Comparison of ENCODE assay signal across 12 cellular contexts in the genomic region with DNA sequence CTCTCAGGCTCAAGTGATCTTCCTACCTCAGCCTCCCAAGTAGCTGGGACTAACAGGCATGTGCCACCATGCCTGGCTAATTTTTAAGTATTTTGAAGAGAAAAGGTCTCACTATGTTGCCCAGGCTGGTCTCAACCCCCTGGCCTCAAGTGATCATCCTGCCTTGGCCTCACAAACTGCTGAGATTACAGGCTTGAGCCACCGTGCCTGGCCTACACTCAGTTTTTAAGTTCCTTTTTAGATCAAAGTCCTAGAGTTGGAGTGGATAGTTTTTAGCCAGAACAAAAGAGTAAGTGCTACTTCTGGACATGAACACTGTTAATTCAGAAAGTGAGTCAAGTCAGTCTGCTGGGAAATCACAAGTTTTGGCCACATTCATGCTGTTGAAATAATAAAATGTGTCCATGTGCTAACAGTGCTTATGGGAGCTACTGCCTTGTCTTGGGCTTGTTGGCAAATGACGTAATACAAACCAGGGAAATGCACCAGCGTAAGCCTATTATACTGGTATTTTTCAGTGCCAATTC.
DNase-seq lines count a peak whose midpoint lies in the region; ATAC-seq and TF ChIP-seq lines count a peak whose summit lies in the region.
"Had no signal": no experiment of that assay in that cellular context is flagged by ENCODE, and none has a peak within 500 bp of the region (broad histone marks: within the 10 kb centered on the region; RNA-seq: fewer than 3 reads in every experiment).

No MANE protein-coding gene starts in this region.

- TF ChIP-seq EP300 in sigmoid colon (IDR thresholded peaks at IDR 0.05): peak in 2 of 4 donors; percentile 5 to 22

- POLR2A ChIA-PET in naive thymus-derived CD8-positive, alpha-beta T cell (lab: Charles Lee): interaction anchor here (0.6 to 1.1 kb wide), 3 partner anchors 11 to 512 kb away, joined by 3 to 4 read pairs (median 3); no protein-coding TSS in a partner anchor

- no peak overlapping the region for H3K4me3 ChIP-seq in adrenal gland
- no peak overlapping the region for H3K4me3 ChIP-seq in sigmoid colon

- H3K4me1 ChIP-seq in adrenal gland (replicated peaks in 1 of 2): peaks cover 43 to 59% of the 10 kb centered on the region in 2 donors
- peaks cover 0 to 84% (median 79%) of the 10 kb centered on the region in 4 donors for H3K4me1 ChIP-seq in sigmoid colon

- H3K27ac ChIP-seq in adrenal gland (peak overlapping the region; percentile 28 to 82 (median 57)), sigmoid colon (peak overlapping the region; percentile 94 to 99 (median 97))

- intact Hi-C loops in adrenal gland (cut with DNase I): no loop called here
- intact Hi-C loops in sigmoid colon (cut with DNase I): no loop called here

- H3K36me3 Mint-ChIP-seq in naive thymus-derived CD8-positive, alpha-beta T cell: peaks cover 0 to 2% (median 2%) of the 10 kb centered on the region in 3 donors
- H3K36me3 Mint-ChIP-seq: activated naive CD8-positive, alpha-beta T cell treated with anti-CD3 and anti-CD28 coated beads, Interleukin-2, amount 10 ng/mL, durations not matched to agents 7 days and 5 days; IgD-negative memory B cell; naive B cell had no signal

- WGBS in adrenal gland, 4 donors: 47 to 53% (median 52%) methylated on average over 3 of the region's 3 CpGs
- 61 to 69% methylated on average over 3 of the region's 3 CpGs for WGBS in sigmoid colon, 2 donors

- TF ChIP-seq POLR2A in adrenal gland (IDR thresholded peaks at IDR 0.05) (peak in 1 of 2 donors; percentile 10), sigmoid colon (IDR thresholded peaks at IDR 0.05) (no peak)

- H3K9me3 ChIP-seq in adrenal gland (replicated peaks in 1 of 3) (no peaks in the 10 kb centered on the region), sigmoid colon (no peaks in the 10 kb centered on the region)

- H3K27ac Mint-ChIP-seq in naive thymus-derived CD8-positive, alpha-beta T cell: no peak overlapping the region
- H3K27ac Mint-ChIP-seq: activated naive CD8-positive, alpha-beta T cell treated with anti-CD3 and anti-CD28 coated beads, Interleukin-2, amount 10 ng/mL, durations not matched to agents 7 days and 5 days; IgD-negative memory B cell; T-cell had no signal

- H3K4me1 Mint-ChIP-seq in naive thymus-derived CD8-positive, alpha-beta T cell: peaks cover 0 to 9% (median 6%) of the 10 kb centered on the region in 4 donors

- H3K27me3 Mint-ChIP-seq in naive thymus-derived CD8-positive, alpha-beta T cell: peaks cover 0 to 8% (median 2%) of the 10 kb centered on the region in 5 donors
- H3K27me3 Mint-ChIP-seq: activated naive CD8-positive, alpha-beta T cell treated with anti-CD3 and anti-CD28 coated beads, Interleukin-2, amount 10 ng/mL, durations not matched to agents 7 days and 5 days; IgD-negative memory B cell had no signal

- ATAC-seq in naive thymus-derived CD8-positive, alpha-beta T cell: no peak
- no peak for ATAC-seq in GM19395 (IDR thresholded peaks at IDR 0.05; ENCODE audit: unreplicated experiment)
- ATAC-seq in GM21825 (IDR thresholded peaks at IDR 0.05; ENCODE audit: unreplicated experiment): no peak
- ATAC-seq: T-cell had no signal

- H3K27me3 ChIP-seq in adrenal gland (no peaks in the 10 kb centered on the region), sigmoid colon (no peaks in the 10 kb centered on the region)

- H3K36me3 ChIP-seq in adrenal gland (replicated peaks in 1 of 2) (no peaks in the 10 kb centered on the region), sigmoid colon (no peaks in the 10 kb centered on the region)

- DNase-seq in ELF-1 (ENCODE audit: low read depth, low spot score) (peak; percentile 10), adrenal gland (peak in 4 of 7 donors; percentile 47 to 55 (median 51)), glomerular visceral epithelial cell (ENCODE audit: extremely low spot score) (peak; percentile 64), sigmoid colon (no peak), NK-92 (lab: John Stamatoyannopoulos, UW; ENCODE audit: unreplicated experiment) (no peak)
- DNase-seq in naive thymus-derived CD8-positive, alpha-beta T cell: no peak
- DNase-seq: activated naive CD8-positive, alpha-beta T cell treated with anti-CD3 and anti-CD28 coated beads, Interleukin-2, amount 10 ng/mL, durations not matched to agents 7 days and 5 days; naive B cell; T-cell had no signal

- H3K9me3 Mint-ChIP-seq in naive thymus-derived CD8-positive, alpha-beta T cell: no peaks in the 10 kb centered on the region
- H3K9me3 Mint-ChIP-seq: activated naive CD8-positive, alpha-beta T cell treated with anti-CD3 and anti-CD28 coated beads, Interleukin-2, amount 10 ng/mL, durations not matched to agents 7 days and 5 days; naive B cell; T-cell had no signal

- H3K4me3 Mint-ChIP-seq in naive thymus-derived CD8-positive, alpha-beta T cell: no peak overlapping the region
- H3K4me3 Mint-ChIP-seq: activated naive CD8-positive, alpha-beta T cell treated with anti-CD3 and anti-CD28 coated beads, Interleukin-2, amount 10 ng/mL, durations not matched to agents 7 days and 5 days; IgD-negative memory B cell; naive B cell; T-cell had no signal

- TF ChIP-seq CTCF in adrenal gland (IDR thresholded peaks at IDR 0.05) (no peak), sigmoid colon (IDR thresholded peaks at IDR 0.05) (no peak)

Comparison
In these comparisons a context has a peak if more than half of its experiments do, and no peak if none do; other contexts are left out.
1. DNase-seq: peak in ELF-1 (single experiment), adrenal gland (4 of 7) and glomerular visceral epithelial cell (single experiment); none in sigmoid colon (single experiment), naive thymus-derived CD8-positive, alpha-beta T cell (0 of 10) and NK-92 (single experiment).